Comparison of ENCODE assay signal across 18 cellular contexts in genomic region chr7:50226669-50227068, GRCh38.
A peak's percentile ranks its signal among the peaks of the same experiment; 100 is the strongest.
DNase-seq lines count a peak whose midpoint lies in the region; ATAC-seq and FAIRE-seq lines count a peak whose summit lies in the region.
"Had no signal": no experiment of that assay in that cellular context is flagged by ENCODE, and none has a peak within 500 bp of the region (broad histone marks: within the 10 kb centered on the region; RNA-seq: fewer than 3 reads in every experiment).

No MANE protein-coding gene starts in this region.

- peak; percentile 45 for DNase-seq in stimulated activated CD4-positive, alpha-beta T cell treated with anti-CD3 and anti-CD28 coated beads, Interleukin-1b, Interleukin-23, amount 100 ng/mL, for 48 hours
- no peak for DNase-seq in stimulated activated CD4-positive, alpha-beta T cell treated with anti-CD3 and anti-CD28 coated beads, Interleukin-2, amount 100 ng/mL, for 48 hours
- DNase-seq in activated T-cell treated with anti-CD3 and anti-CD28 coated beads, Interleukin-2, amount 50 U/mL, for 72 hours = peak in 1 of 2 donors; percentile 38
- DNase-seq in stimulated activated naive CD8-positive, alpha-beta T cell treated with anti-CD3 and anti-CD28 coated beads, Interleukin-15, amount 100 ng/mL, for 72 hours = peak in 1 of 2 donors; percentile 53
- DNase-seq in urothelium cell line (ENCODE audit: low spot score) (no peak), NCI-H2227 treated with DMSO at 0.1 percent for 48 hours (lab: John Stamatoyannopoulos, UW) (no peak)
- DNase-seq: activated CD4-positive, CD25-positive, alpha-beta regulatory T cell treated with anti-CD3 and anti-CD28 coated beads, Interleukin-2, amount 50 U/mL, for 72 hours; BE2C; cortex of kidney; H9; lower lobe of right lung; NCI-H226; stimulated activated CD4-positive, alpha-beta T cell treated with anti-CD3 and anti-CD28 coated beads, Interleukin-4, amount 100 ng/mL, for 4 hours; stimulated activated naive CD4-positive, alpha-beta T cell treated with Interleukin-2 at 50 U/mL for 16 hours had no signal

- H3K4me1 Mint-ChIP-seq in activated T-cell treated with anti-CD3 and anti-CD28 coated beads, Interleukin-2, amount 50 U/mL, for 72 hours (ENCODE audit: low read depth) = peaks cover 52% of the 10 kb centered on the region
- peaks cover 43% of the 10 kb centered on the region for H3K4me1 Mint-ChIP-seq in stimulated activated naive CD8-positive, alpha-beta T cell treated with anti-CD3 and anti-CD28 coated beads, Interleukin-15, amount 100 ng/mL, for 72 hours
- H3K4me1 Mint-ChIP-seq: neural crest cell had no signal

- peaks cover 7 to 35% of the 10 kb centered on the region in 2 donors for H3K36me3 Mint-ChIP-seq in activated T-cell treated with anti-CD3 and anti-CD28 coated beads, Interleukin-2, amount 50 U/mL, for 72 hours (ENCODE audit: insufficient read depth in 2 of 2)

- FAIRE-seq in urothelium cell line (lab: Jason Lieb, UNC) = no peak

- ATAC-seq in HG03442 (IDR thresholded peaks at IDR 0.05; ENCODE audit: unreplicated experiment) (peak; percentile 57), GM19467 (IDR thresholded peaks at IDR 0.05; ENCODE audit: unreplicated experiment) (no peak)
- peak; percentile 93 for ATAC-seq in activated T-cell treated with anti-CD3 and anti-CD28 coated beads, Interleukin-2, amount 50 U/mL, for 72 hours (replicated peaks in 1 of 2)
- peak; percentile 96 for ATAC-seq in stimulated activated naive CD8-positive, alpha-beta T cell treated with anti-CD3 and anti-CD28 coated beads, Interleukin-15, amount 100 ng/mL, for 72 hours
- ATAC-seq: lower lobe of right lung, Panc1 had no signal

- peak overlapping the region; percentile 41 to 70 for H3K4me3 Mint-ChIP-seq in activated T-cell treated with anti-CD3 and anti-CD28 coated beads, Interleukin-2, amount 50 U/mL, for 72 hours
- peak overlapping the region; percentile 38 to 74 for H3K4me3 Mint-ChIP-seq in stimulated activated naive CD8-positive, alpha-beta T cell treated with anti-CD3 and anti-CD28 coated beads, Interleukin-15, amount 100 ng/mL, for 72 hours
- H3K4me3 Mint-ChIP-seq: H9, neural crest cell had no signal

- H3K9me3 Mint-ChIP-seq in activated T-cell treated with anti-CD3 and anti-CD28 coated beads, Interleukin-2, amount 50 U/mL, for 72 hours = peaks cover 8 to 10% of the 10 kb centered on the region in 2 donors
- H3K9me3 Mint-ChIP-seq in stimulated activated naive CD8-positive, alpha-beta T cell treated with anti-CD3 and anti-CD28 coated beads, Interleukin-15, amount 100 ng/mL, for 72 hours = peaks cover 15 to 25% of the 10 kb centered on the region in 2 donors

- H3K27ac Mint-ChIP-seq in activated T-cell treated with anti-CD3 and anti-CD28 coated beads, Interleukin-2, amount 50 U/mL, for 72 hours = peak overlapping the region; percentile 96
- peak overlapping the region in 1 of 2 donors; percentile 91 for H3K27ac Mint-ChIP-seq in stimulated activated naive CD8-positive, alpha-beta T cell treated with anti-CD3 and anti-CD28 coated beads, Interleukin-15, amount 100 ng/mL, for 72 hours
- H3K27ac Mint-ChIP-seq: H9 had no signal

- H3K27me3 Mint-ChIP-seq in activated T-cell treated with anti-CD3 and anti-CD28 coated beads, Interleukin-2, amount 50 U/mL, for 72 hours (ENCODE audit: low read depth) = no peaks in the 10 kb centered on the region
- no peaks in the 10 kb centered on the region for H3K27me3 Mint-ChIP-seq in stimulated activated naive CD8-positive, alpha-beta T cell treated with anti-CD3 and anti-CD28 coated beads, Interleukin-15, amount 100 ng/mL, for 72 hours
